ENCODE assay signal across 31 cellular contexts in genomic region chr1:229383188-229383587, GRCh38. TPM values are rescaled to one million over a fixed set of nuclear protein-coding genes. Genes with fewer than 3 reads are reported as not detected.
"Had no signal": no experiment of that assay in that cellular context is flagged by ENCODE, and none has a peak within 500 bp of the region (broad histone marks: within the 10 kb centered on the region; RNA-seq: fewer than 3 reads in every experiment).

No MANE protein-coding gene starts in this region.

- FAIRE-seq: endometrium, islet of Langerhans, keratinocyte had no signal

- H3K36me3 ChIP-seq: colonic mucosa, esophagus squamous epithelium, gastrocnemius medialis, heart right ventricle, left ventricle myocardium inferior, lower lobe of right lung had no signal

- DNase-seq: colonic mucosa; cortex of kidney; effector CD8-positive, alpha-beta T cell; effector memory CD8-positive, alpha-beta T cell; endodermal cell; erythroblast; esophagus squamous epithelium; foreskin fibroblast; foreskin melanocyte; gastrocnemius medialis; glutamatergic neuron; head of caudate nucleus; heart right ventricle; hippocampal formation; left cardiac atrium; left ventricle myocardium inferior; lower lobe of right lung; mesenchymal stem cell; mucosa of descending colon; naive B cell had no signal

- H3K4me3 ChIP-seq: colonic mucosa, esophagus squamous epithelium, gastrocnemius medialis, heart right ventricle, left ventricle myocardium inferior, lower lobe of right lung, mucosa of descending colon had no signal

- ATAC-seq: effector memory CD8-positive, alpha-beta T cell; esophagus mucosa; gastrocnemius medialis; heart right ventricle; left cardiac atrium; left lobe of liver; lower lobe of right lung; mucosa of descending colon had no signal

- H3K9me3 ChIP-seq: colonic mucosa, esophagus squamous epithelium, gastrocnemius medialis, heart right ventricle, left ventricle myocardium inferior, lower lobe of right lung, mucosa of descending colon had no signal

- H3K27ac ChIP-seq: colonic mucosa, epithelial cell of prostate, esophagus squamous epithelium, gastrocnemius medialis, heart right ventricle, left ventricle myocardium inferior, lower lobe of right lung had no signal

- H3K4me1 Mint-ChIP-seq: mesothelial cell of epicardium, naive B cell had no signal

- H3K27me3 ChIP-seq: colonic mucosa, gastrocnemius medialis had no signal

- H3K27ac Mint-ChIP-seq: dendritic cell treated with granulocyte-macrophage colony-stimulating factor and Interleukin-4, amounts not matched to agents 40 ng/mL and 50 ng/mL, for 4 days; effector memory CD8-positive, alpha-beta T cell; endodermal cell; mesothelial cell of epicardium; naive B cell had no signal

- H3K4me1 ChIP-seq: colonic mucosa, esophagus squamous epithelium, lower lobe of right lung had no signal

- H3K4me3 Mint-ChIP-seq: dendritic cell treated with granulocyte-macrophage colony-stimulating factor and Interleukin-4, amounts not matched to agents 40 ng/mL and 50 ng/mL, for 4 days; effector memory CD8-positive, alpha-beta T cell; endodermal cell; mesothelial cell of epicardium; naive B cell had no signal

- H3K36me3 Mint-ChIP-seq: mesothelial cell of epicardium, naive B cell had no signal

RNA-seq across cellular contexts. Expression of gene ACTA1, which starts 50.7 kb away (rescaled TPM):
- total RNA-seq: glomerular endothelial cell, left lobe of liver, lung microvascular endothelial cell, mesenteric fat pad had no signal
